11 cellular contexts compared by ENCODE assay signal in genomic region chr1:12204140-12204539, GRCh38. TPM values are rescaled to one million over a fixed set of nuclear protein-coding genes. Genes with fewer than 3 reads are reported as not detected.
A peak's percentile ranks its signal among the peaks of the same experiment; 100 is the strongest.
DNase-seq lines count a peak whose midpoint lies in the region; ATAC-seq and TF ChIP-seq lines count a peak whose summit lies in the region.
"Had no signal": no experiment of that assay in that cellular context is flagged by ENCODE, and none has a peak within 500 bp of the region (broad histone marks: within the 10 kb centered on the region; RNA-seq: fewer than 3 reads in every experiment).

No MANE protein-coding gene starts in this region.

- H3K36me3 Mint-ChIP-seq in activated naive CD8-positive, alpha-beta T cell: peaks cover 10% of the 10 kb centered on the region

- no peaks in the 10 kb centered on the region for H3K27me3 Mint-ChIP-seq in activated naive CD8-positive, alpha-beta T cell

- CTCF ChIA-PET in GM10248 (lab: Yijun Ruan, JAX): interaction anchor here (16.7 kb wide), 1 partner anchor 81 kb away, joined by 294 read pairs; no protein-coding TSS in a partner anchor

- peak overlapping the region; percentile 85 for H3K27ac Mint-ChIP-seq in activated naive CD8-positive, alpha-beta T cell

- TF ChIP-seq CTCF in GM10248 (IDR thresholded peaks at IDR 0.05; ENCODE audit: control extremely low read depth, extremely low read depth, low read depth, missing control alignments): no peak

- POLR2A ChIA-PET in GM10248 (lab: Yijun Ruan, JAX): no interaction called here

- peak overlapping the region; percentile 59 for H3K4me3 Mint-ChIP-seq in activated naive CD8-positive, alpha-beta T cell

- no peaks in the 10 kb centered on the region for H3K9me3 Mint-ChIP-seq in activated naive CD8-positive, alpha-beta T cell (ENCODE audit: low read depth)

- peaks cover 57% of the 10 kb centered on the region for H3K4me1 Mint-ChIP-seq in activated naive CD8-positive, alpha-beta T cell (ENCODE audit: low read depth)

- ATAC-seq in HG02884 (IDR thresholded peaks at IDR 0.05; ENCODE audit: unreplicated experiment) (no peak), HG02885 (IDR thresholded peaks at IDR 0.05; ENCODE audit: poor library complexity, unreplicated experiment) (no peak)

- DNase-seq in GM10248 (ENCODE audit: extremely low spot score): peak; percentile 72
- peak; percentile 64 to 67 for DNase-seq in activated CD4-positive, alpha-beta T cell treated with anti-CD3 and anti-CD28 coated beads for 4 hours
- peak; percentile 56 for DNase-seq in stimulated activated CD4-positive, alpha-beta T cell treated with anti-CD3 and anti-CD28 coated beads, Interleukin-2, amount 100 ng/mL, for 4 hours (ENCODE audit: low read depth)
- no peak for DNase-seq in A172 (ENCODE audit: low spot score)
- DNase-seq in Ammon's horn (ENCODE audit: low spot score): no peak
- DNase-seq: anterior cingulate cortex, Kasumi-1, NCI-H526 treated with DMSO at 0.1 percent for 48 hours had no signal

RNA-seq across cellular contexts. Expression of gene VPS13D, which starts 25.7 kb away (rescaled TPM):
- 5.8 and 6.8 TPM in 2 replicates for total RNA-seq in A172 (2014; rRNA removed; shearing (Covaris generic))

RNA-seq across cellular contexts. Expression of gene TNFRSF1B, which starts 37.3 kb away (rescaled TPM):
- total RNA-seq in A172 (2014; rRNA removed; shearing (Covaris generic)): not detected in 2 replicates

Comparison
In these comparisons a context has a peak if more than half of its experiments do, and no peak if none do; other contexts are left out.
1. DNase-seq: peak in GM10248 (single experiment), activated CD4-positive, alpha-beta T cell treated with anti-CD3 and anti-CD28 coated beads for 4 hours (2 of 2) and stimulated activated CD4-positive, alpha-beta T cell treated with anti-CD3 and anti-CD28 coated beads, Interleukin-2, amount 100 ng/mL, for 4 hours (single experiment); none in A172 (single experiment) and Ammon's horn (single experiment).